ENCODE assay signal across 1 cellular context in genomic region chrX:109536439-109537323, GRCh38.
TF ChIP-seq lines count a peak whose summit lies in the region.

TSS of gene NXT2 (plus strand) at chrX:109536844. CDS start at chrX:109537007, 163 bp downstream.

TF ChIP-seq in K562, 482 proteins besides CTCF, POLR2A, EP300 and RAD21 (continued from another document):
- TF ChIP-seq RERE (CRISPR knock-in tag; IDR thresholded peaks at IDR 0.05; ENCODE audit: borderline replicate concordance) (no peak), CXXC5 (CRISPR knock-in tag; IDR thresholded peaks at IDR 0.05) (peak; percentile 46), ZEB2 (IDR thresholded peaks at IDR 0.05) (peak; percentile 97), MTF1 (CRISPR knock-in tag; IDR thresholded peaks at IDR 0.05; ENCODE audit: borderline replicate concordance) (no peak), JUN (IDR thresholded peaks at IDR 0.05; ENCODE audit: borderline replicate concordance, low read depth, low read length) (no peak), JUN (CRISPR knock-in tag; IDR thresholded peaks at IDR 0.05; ENCODE audit: borderline replicate concordance) (no peak), SMC3 (conservative IDR thresholded peaks at IDR 0.05; ENCODE audit: insufficient read depth, low read depth, low read length) (no peak), ZFX (CRISPR knock-in tag; IDR thresholded peaks at IDR 0.05) (peak; percentile 63), PHF8 (IDR thresholded peaks at IDR 0.05; ENCODE audit: borderline replicate concordance, low read length) (peak; percentile 95; the same call in 1 of the 2 replicates), ATF1 (CRISPR knock-in tag; IDR thresholded peaks at IDR 0.05) (no peak), ATF1 (tag; IDR thresholded peaks at IDR 0.05) (peak; percentile 69; the same call in 1 of the 2 replicates), BCOR (IDR thresholded peaks at IDR 0.05) (peak; percentile 22; the same call in 1 of the 2 replicates), TEAD1 (CRISPR knock-in tag; IDR thresholded peaks at IDR 0.05) (peak in 1 of 2 experiments; percentile 27; a peak in 1 of 4 replicates), POLR2G (IDR thresholded peaks at IDR 0.05; ENCODE audit: low read depth, low read length) (peak; percentile 92), SETDB1 (IDR thresholded peaks at IDR 0.05; ENCODE audit: low read length) (no peak), ATF7 (IDR thresholded peaks at IDR 0.05) (peak; percentile 65; the same call in 1 of the 2 replicates), NFIC (IDR thresholded peaks at IDR 0.05) (peak; percentile 61), HDAC3 (IDR thresholded peaks at IDR 0.05; ENCODE audit: borderline replicate concordance, partially characterized antibody) (peak; percentile 11), DMBX1 (CRISPR knock-in tag; IDR thresholded peaks at IDR 0.05; ENCODE audit: borderline replicate concordance) (0 out of 2 replicates have a peak, but pooled peaks have one; percentile 51), GABPA (tag; conservative IDR thresholded peaks at IDR 0.05; ENCODE audit: low read depth) (peak; percentile 98), THRB (CRISPR knock-in tag; conservative IDR thresholded peaks at IDR 0.05) (no peak), NONO (IDR thresholded peaks at IDR 0.05; ENCODE audit: low read depth in 2 of 2, low read length in 1 of 2) (no peak), GMEB1 (CRISPR knock-in tag; IDR thresholded peaks at IDR 0.05) (peak; percentile 29; the same call in 1 of the 2 replicates), TAF15 (IDR thresholded peaks at IDR 0.05; ENCODE audit: low read depth, low read length) (no peak), MYC (IDR thresholded peaks at IDR 0.05; ENCODE audit: low read depth, low read length) (peak; percentile 17; the same call in 1 of the 2 replicates), MYC (CRISPR knock-in tag; IDR thresholded peaks at IDR 0.05; ENCODE audit: borderline replicate concordance, low read depth) (no peak), RAD51 (IDR thresholded peaks at IDR 0.05; ENCODE audit: borderline replicate concordance, low read depth) (peak; percentile 66; the same call in 1 of the 2 replicates), SIN3A (IDR thresholded peaks at IDR 0.05; ENCODE audit: borderline replicate concordance in 2 of 2, control insufficient read depth in 1 of 2, low read depth in 2 of 2, low read length in 2 of 2) (peak in 1 of 2 experiments; percentile 50; a peak in 1 of 4 replicates), PPARD (CRISPR knock-in tag; IDR thresholded peaks at IDR 0.05) (no peak), RBM34 (IDR thresholded peaks at IDR 0.05; ENCODE audit: borderline replicate concordance, insufficient read depth, low read length) (no peak), PHF20 (IDR thresholded peaks at IDR 0.05; ENCODE audit: partially characterized antibody) (peak; percentile 95), HDGF (IDR thresholded peaks at IDR 0.05) (no peak), ZNF347 (CRISPR knock-in tag; IDR thresholded peaks at IDR 0.05; ENCODE audit: low read depth) (no peak), SMARCB1 (IDR thresholded peaks at IDR 0.05; ENCODE audit: insufficient read length, low read depth) (no peak)
- TF ChIP-seq, protein P1, sequence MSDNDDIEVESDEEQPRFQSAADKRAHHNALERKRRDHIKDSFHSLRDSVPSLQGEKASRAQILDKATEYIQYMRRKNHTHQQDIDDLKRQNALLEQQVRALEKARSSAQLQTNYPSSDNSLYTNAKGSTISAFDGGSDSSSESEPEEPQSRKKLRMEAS (CRISPR knock-in tag; IDR thresholded peaks at IDR 0.05), result peak; percentile 58
